In the genomic region with DNA sequence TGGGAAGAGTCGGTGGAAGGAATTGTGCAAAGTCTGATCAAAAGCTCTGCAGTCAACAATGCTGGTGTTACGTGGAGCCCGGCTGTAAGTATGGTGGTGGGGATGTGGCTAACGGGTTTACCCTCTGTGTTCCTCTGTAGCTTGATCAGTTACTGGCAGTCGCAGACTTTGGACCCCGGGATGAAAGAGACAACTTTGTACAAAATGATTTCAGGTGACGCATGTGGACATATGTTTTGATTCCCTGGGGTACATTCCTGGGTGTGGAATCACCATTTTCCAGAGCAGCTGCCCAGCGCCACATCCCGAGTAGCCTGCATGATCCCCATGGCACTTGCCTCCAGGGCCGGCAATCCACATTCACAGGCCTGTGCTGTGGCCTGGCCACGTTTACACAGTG, we compare ENCODE assay signal across 23 cellular contexts.
"Had no signal": no experiment of that assay in that cellular context is flagged by ENCODE, and none has a peak within 500 bp of the region (broad histone marks: within the 10 kb centered on the region; RNA-seq: fewer than 3 reads in every experiment).

No MANE protein-coding gene starts in this region.

- FAIRE-seq: TTC549 had no signal

- H3K9me3 Mint-ChIP-seq: activated CD4-positive, alpha-beta T cell treated with anti-CD3 and anti-CD28 coated beads, Interleukin-2, amount 10 ng/mL, durations not matched to agents 24 days and 14 days; activated CD8-positive, alpha-beta T cell treated with anti-CD3 and anti-CD28 coated beads for 36 hours; activated naive CD4-positive, alpha-beta T cell treated with anti-CD3 and anti-CD28 coated beads, Interleukin-2, amount 10 ng/mL, durations not matched to agents 7 days and 5 days; activated naive CD8-positive, alpha-beta T cell treated with anti-CD3 and anti-CD28 coated beads, Interleukin-2, amount 50 U/mL, for 24 hours; T-helper 1 cell treated with Interleukin-12 subunit alpha and Interleukin-12 subunit beta and Interleukin-4 antibody, amounts not matched to agents 30 μg/mL and 1 μg/mL, for 36 hours; T-helper 2 cell treated with Interferon-gamma antibody and Interleukin-4, amounts not matched to agents 5 μg/mL and 100 μg/mL, for 36 hours had no signal

- H3K4me1 Mint-ChIP-seq: activated naive CD4-positive, alpha-beta T cell treated with anti-CD3 and anti-CD28 coated beads, Interleukin-2, amount 10 ng/mL, durations not matched to agents 7 days and 5 days; brain had no signal

- H3K27ac ChIP-seq: SJSA1 had no signal

- ATAC-seq: activated CD8-positive, alpha-beta T cell treated with anti-CD3 and anti-CD28 coated beads for 36 hours; activated naive CD8-positive, alpha-beta T cell treated with anti-CD3 and anti-CD28 coated beads, Interleukin-2, amount 50 U/mL, for 24 hours had no signal

- H3K4me3 Mint-ChIP-seq: activated CD4-positive, alpha-beta T cell treated with anti-CD3 and anti-CD28 coated beads, Interleukin-2, amount 10 ng/mL, durations not matched to agents 24 days and 14 days; activated CD8-positive, alpha-beta T cell treated with anti-CD3 and anti-CD28 coated beads for 36 hours; activated naive CD4-positive, alpha-beta T cell treated with anti-CD3 and anti-CD28 coated beads, Interleukin-2, amount 10 ng/mL, durations not matched to agents 7 days and 5 days; activated naive CD8-positive, alpha-beta T cell; activated naive CD8-positive, alpha-beta T cell treated with anti-CD3 and anti-CD28 coated beads, Interleukin-2, amount 50 U/mL, for 24 hours; brain; T-helper 1 cell treated with Interleukin-12 subunit alpha and Interleukin-12 subunit beta and Interleukin-4 antibody, amounts not matched to agents 30 μg/mL and 1 μg/mL, for 36 hours; T-helper 2 cell treated with Interferon-gamma antibody and Interleukin-4, amounts not matched to agents 5 μg/mL and 100 μg/mL, for 36 hours had no signal

- H3K4me3 ChIP-seq: SJSA1 had no signal

- H3K4me2 ChIP-seq: SK-N-SH had no signal

- H3K4me1 ChIP-seq: SJSA1 had no signal

- H3K27me3 ChIP-seq: SJSA1 had no signal

- DNase-seq: activated CD4-positive, alpha-beta T cell treated with anti-CD3 and anti-CD28 coated beads, Interleukin-2, amount 10 ng/mL, durations not matched to agents 24 days and 14 days; activated CD4-positive, alpha-beta T cell treated with anti-CD3 and anti-CD28 coated beads, Interleukin-2, amount 50 U/mL, for 4 hours; activated CD8-positive, alpha-beta T cell treated with anti-CD3 and anti-CD28 coated beads for 36 hours; activated effector memory CD4-positive, alpha-beta T cell treated with Interleukin-2 at 50 U/mL for 16 hours; activated naive CD4-positive, alpha-beta T cell treated with anti-CD3 and anti-CD28 coated beads, Interleukin-2, amount 10 ng/mL, durations not matched to agents 7 days and 5 days; activated naive CD8-positive, alpha-beta T cell treated with anti-CD3 and anti-CD28 coated beads, Interleukin-2, amount 50 U/mL, for 24 hours; activated T-cell treated with anti-CD3 and anti-CD28 coated beads, Interleukin-2, amount 50 U/mL, for 48 hours; anterior cingulate cortex; central memory CD4-positive, alpha-beta T cell; Kasumi-1; NCI-H187; NCI-H2107; NCI-H2171; NCI-H510A; NCI-H526; OCI-M1; SK-N-SH had no signal

- H3K9ac ChIP-seq: SK-N-SH had no signal

- H3K27me3 Mint-ChIP-seq: activated CD4-positive, alpha-beta T cell treated with anti-CD3 and anti-CD28 coated beads, Interleukin-2, amount 10 ng/mL, durations not matched to agents 24 days and 14 days; activated CD8-positive, alpha-beta T cell treated with anti-CD3 and anti-CD28 coated beads for 36 hours; activated naive CD4-positive, alpha-beta T cell treated with anti-CD3 and anti-CD28 coated beads, Interleukin-2, amount 10 ng/mL, durations not matched to agents 7 days and 5 days; activated naive CD8-positive, alpha-beta T cell; activated naive CD8-positive, alpha-beta T cell treated with anti-CD3 and anti-CD28 coated beads, Interleukin-2, amount 50 U/mL, for 24 hours; brain had no signal

- H3K27ac Mint-ChIP-seq: activated CD4-positive, alpha-beta T cell treated with anti-CD3 and anti-CD28 coated beads, Interleukin-2, amount 10 ng/mL, durations not matched to agents 24 days and 14 days; activated CD8-positive, alpha-beta T cell treated with anti-CD3 and anti-CD28 coated beads for 36 hours; activated naive CD4-positive, alpha-beta T cell treated with anti-CD3 and anti-CD28 coated beads, Interleukin-2, amount 10 ng/mL, durations not matched to agents 7 days and 5 days; activated naive CD8-positive, alpha-beta T cell; activated naive CD8-positive, alpha-beta T cell treated with anti-CD3 and anti-CD28 coated beads, Interleukin-2, amount 50 U/mL, for 24 hours; T-helper 1 cell treated with Interleukin-12 subunit alpha and Interleukin-12 subunit beta and Interleukin-4 antibody, amounts not matched to agents 30 μg/mL and 1 μg/mL, for 36 hours; T-helper 2 cell treated with Interferon-gamma antibody and Interleukin-4, amounts not matched to agents 5 μg/mL and 100 μg/mL, for 36 hours had no signal

- H3K9me3 ChIP-seq: SJSA1, SK-N-SH had no signal
